In the genomic region with DNA sequence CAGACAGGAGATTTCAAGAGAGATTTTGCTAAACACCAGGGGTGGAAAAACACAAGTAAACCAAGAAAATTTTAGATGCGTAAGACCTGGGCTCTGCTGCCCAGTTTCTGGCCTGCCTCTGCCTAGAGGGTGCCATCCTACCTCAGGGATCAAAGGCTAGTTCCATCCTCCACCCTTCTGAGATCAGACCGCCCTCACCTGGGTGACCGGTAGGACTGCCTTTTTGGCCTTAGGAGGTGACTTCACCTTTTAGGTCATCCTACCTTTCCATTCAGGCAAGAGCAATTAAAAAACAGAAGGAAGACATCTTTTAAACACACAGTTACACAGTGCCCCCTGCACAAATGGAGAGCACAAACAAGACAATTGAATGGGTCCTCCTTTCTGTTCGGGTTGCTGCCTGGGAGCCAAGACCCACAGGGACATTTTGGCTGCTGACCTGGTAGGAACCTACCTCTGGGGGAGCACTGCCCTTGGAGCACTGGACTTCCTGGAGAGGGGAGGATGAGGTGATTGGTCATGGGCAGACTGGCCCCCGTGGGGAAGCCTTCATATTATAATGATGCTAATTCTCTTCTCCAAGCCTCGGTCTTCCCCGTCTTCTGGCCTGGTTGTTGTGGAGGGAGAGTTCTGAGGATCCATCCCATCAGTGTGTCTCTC, we compare ENCODE assay signal across 17 cellular contexts. TPM values are rescaled to one million over a fixed set of nuclear protein-coding genes. Genes with fewer than 3 reads are reported as not detected.
DNase-seq lines count a peak whose midpoint lies in the region; ATAC-seq and TF ChIP-seq lines count a peak whose summit lies in the region.
"Had no signal": no experiment of that assay in that cellular context is flagged by ENCODE, and none has a peak within 500 bp of the region (broad histone marks: within the 10 kb centered on the region; RNA-seq: fewer than 3 reads in every experiment).

No MANE protein-coding gene starts in this region.

- CTCF ChIA-PET in activated naive CD4-positive, alpha-beta T cell treated with anti-CD3 and anti-CD28 coated beads for 36 hours (lab: Charles Lee), result interaction anchor here (0.9 to 5.8 kb wide), 5 partner anchors 20 to 97 kb away, joined by 3 to 95 read pairs (median 6); no protein-coding TSS in a partner anchor
- CTCF ChIA-PET in OCI-LY7 (lab: Charles Lee; ENCODE audit: unreplicated experiment), result no interaction called here

- H3K36me3 ChIP-seq in OCI-LY7 (ENCODE audit: insufficient read depth, low read length), result peaks cover 39% of the 10 kb centered on the region
- H3K36me3 ChIP-seq in effector memory CD4-positive, alpha-beta T cell (ENCODE audit: control insufficient read depth, insufficient read depth, low read length), result peaks cover 7% of the 10 kb centered on the region
- no peaks in the 10 kb centered on the region for H3K36me3 ChIP-seq in GM23338 (ENCODE audit: insufficient read depth)
- no peaks in the 10 kb centered on the region for H3K36me3 ChIP-seq in body of pancreas (replicated peaks in 1 of 2; ENCODE audit: insufficient read depth in 1 of 2, low read depth in 2 of 2)
- H3K36me3 ChIP-seq: breast epithelium, upper lobe of left lung had no signal

- ATAC-seq in stimulated activated naive CD8-positive, alpha-beta T cell treated with anti-CD3 and anti-CD28 coated beads, Interleukin-15, amount 100 ng/mL, for 72 hours, result no peak
- no peak for ATAC-seq in GM23338
- ATAC-seq in body of pancreas, result no peak

- peaks cover 85% of the 10 kb centered on the region for H3K4me1 Mint-ChIP-seq in activated naive CD4-positive, alpha-beta T cell treated with anti-CD3 and anti-CD28 coated beads for 36 hours (ENCODE audit: low read depth)
- peaks cover 80% of the 10 kb centered on the region for H3K4me1 Mint-ChIP-seq in stimulated activated naive CD8-positive, alpha-beta T cell treated with anti-CD3 and anti-CD28 coated beads, Interleukin-15, amount 100 ng/mL, for 72 hours
- peaks cover 31% of the 10 kb centered on the region for H3K4me1 Mint-ChIP-seq in GM23338

- peak overlapping the region; percentile 87 for H3K27ac ChIP-seq in OCI-LY7 (ENCODE audit: low read depth, low read length, poor library complexity, severe bottlenecking)
- peak overlapping the region; percentile 19 for H3K27ac ChIP-seq in effector memory CD4-positive, alpha-beta T cell (ENCODE audit: insufficient read depth, low read length, poor library complexity, severe bottlenecking)
- H3K27ac ChIP-seq in GM23338 (ENCODE audit: low read depth), result no peak overlapping the region
- no peak overlapping the region for H3K27ac ChIP-seq in body of pancreas

- H3K9me3 Mint-ChIP-seq in activated naive CD4-positive, alpha-beta T cell treated with anti-CD3 and anti-CD28 coated beads for 36 hours, result no peaks in the 10 kb centered on the region
- no peaks in the 10 kb centered on the region for H3K9me3 Mint-ChIP-seq in stimulated activated naive CD8-positive, alpha-beta T cell treated with anti-CD3 and anti-CD28 coated beads, Interleukin-15, amount 100 ng/mL, for 72 hours
- no peaks in the 10 kb centered on the region for H3K9me3 Mint-ChIP-seq in GM23338

- no peaks in the 10 kb centered on the region for H3K9me2 ChIP-seq in OCI-LY7 (ENCODE audit: insufficient read depth, low read length)
- no peaks in the 10 kb centered on the region for H3K9me2 ChIP-seq in GM23338 (ENCODE audit: insufficient read depth)

- no peaks in the 10 kb centered on the region for H3K9me3 ChIP-seq in OCI-LY7 (ENCODE audit: low read length)
- no peaks in the 10 kb centered on the region for H3K9me3 ChIP-seq in effector memory CD4-positive, alpha-beta T cell (ENCODE audit: control insufficient read depth, low read length)
- no peaks in the 10 kb centered on the region for H3K9me3 ChIP-seq in body of pancreas
- H3K9me3 ChIP-seq: breast epithelium, upper lobe of left lung had no signal

- H3K79me2 ChIP-seq in OCI-LY7 (ENCODE audit: insufficient read depth, low read depth, low read length), result peaks cover 61% of the 10 kb centered on the region
- no peaks in the 10 kb centered on the region for H3K79me2 ChIP-seq in GM23338 (replicated peaks; ENCODE audit: insufficient read depth)

- no peak for TF ChIP-seq POLR2A in body of pancreas (IDR thresholded peaks at IDR 0.05)

- H3K4me1 ChIP-seq in OCI-LY7 (ENCODE audit: insufficient read depth, low read length, poor library complexity, severe bottlenecking), result peaks cover 33% of the 10 kb centered on the region
- peaks cover 89% of the 10 kb centered on the region for H3K4me1 ChIP-seq in effector memory CD4-positive, alpha-beta T cell (ENCODE audit: control insufficient read depth, insufficient read depth, low read length, poor library complexity, severe bottlenecking)
- H3K4me1 ChIP-seq in GM23338 (ENCODE audit: insufficient read depth), result no peaks in the 10 kb centered on the region; the same call in 1 of the 2 replicates
- H3K4me1 ChIP-seq in body of pancreas, result peaks cover 23% of the 10 kb centered on the region
- H3K4me1 ChIP-seq: breast epithelium had no signal

- H3K36me3 Mint-ChIP-seq in activated naive CD4-positive, alpha-beta T cell treated with anti-CD3 and anti-CD28 coated beads for 36 hours (ENCODE audit: low read depth), result peaks cover 35% of the 10 kb centered on the region
- no peaks in the 10 kb centered on the region for H3K36me3 Mint-ChIP-seq in GM23338 (ENCODE audit: low read depth)

- H3K4me3 Mint-ChIP-seq in activated naive CD4-positive, alpha-beta T cell treated with anti-CD3 and anti-CD28 coated beads for 36 hours, result peak overlapping the region; percentile 95
- peak overlapping the region; percentile 79 to 94 for H3K4me3 Mint-ChIP-seq in stimulated activated naive CD8-positive, alpha-beta T cell treated with anti-CD3 and anti-CD28 coated beads, Interleukin-15, amount 100 ng/mL, for 72 hours
- H3K4me3 Mint-ChIP-seq in GM23338, result no peak overlapping the region

- intact Hi-C loops in activated naive CD4-positive, alpha-beta T cell treated with anti-CD3 and anti-CD28 coated beads for 36 hours (cut with micrococcal nuclease), result loop anchor here (5.0 kb wide), 1 partner anchor 95 kb away; no protein-coding TSS in a partner anchor
- intact Hi-C loops in OCI-LY7 (cut with micrococcal nuclease; ENCODE audit: unreplicated experiment), result loop anchor here (10.0 kb wide), 1 partner anchor 688 kb away; no protein-coding TSS in a partner anchor
- intact Hi-C loops in body of pancreas (cut with DNase I), result no loop called here

- POLR2A ChIA-PET in OCI-LY7 (lab: Charles Lee), result interaction anchor here (3.8 kb wide), 1 partner anchor 39 kb away, joined by 25 read pairs; no protein-coding TSS in a partner anchor

- no peak overlapping the region for H2AFZ ChIP-seq in OCI-LY7 (ENCODE audit: low read length)
- no peak overlapping the region for H2AFZ ChIP-seq in GM23338

- H3K27me3 Mint-ChIP-seq in activated naive CD4-positive, alpha-beta T cell treated with anti-CD3 and anti-CD28 coated beads for 36 hours (ENCODE audit: low read depth), result no peaks in the 10 kb centered on the region
- no peaks in the 10 kb centered on the region for H3K27me3 Mint-ChIP-seq in stimulated activated naive CD8-positive, alpha-beta T cell treated with anti-CD3 and anti-CD28 coated beads, Interleukin-15, amount 100 ng/mL, for 72 hours
- peaks cover 7% of the 10 kb centered on the region for H3K27me3 Mint-ChIP-seq in GM23338 (ENCODE audit: insufficient read depth, low read depth, poor library complexity)

- H3F3A ChIP-seq in GM23338 (replicated peaks; ENCODE audit: low read depth), result no peaks in the 10 kb centered on the region

- no peak for DNase-seq in activated naive CD4-positive, alpha-beta T cell treated with anti-CD3 and anti-CD28 coated beads for 36 hours
- DNase-seq in activated naive CD4-positive, alpha-beta T cell treated with Interleukin-2 at 50 U/mL for 16 hours, result no peak
- DNase-seq in OCI-LY7 (ENCODE audit: low spot score) (no peak), COLO829 (ENCODE audit: low spot score) (no peak), GM23338 (ENCODE audit: low spot score) (no peak), body of pancreas (no peak)
- no peak for DNase-seq in effector memory CD4-positive, alpha-beta T cell
- DNase-seq in stimulated activated naive CD8-positive, alpha-beta T cell treated with anti-CD3 and anti-CD28 coated beads, Interleukin-15, amount 100 ng/mL, for 72 hours, result no peak
- DNase-seq: effector CD8-positive, alpha-beta T cell; foreskin fibroblast; KG1; mesenchymal stem cell; NCI-H1694 treated with DMSO at 0.1 percent for 48 hours; NCI-H526 treated with DMSO at 0.1 percent for 48 hours; upper lobe of left lung had no signal

- BruUV-seq in OCI-LY7 (replicated peaks; lab: Mats Ljungman, UMichigan), result no TSS peak

- peaks cover 28% of the 10 kb centered on the region for H4K20me1 ChIP-seq in OCI-LY7 (ENCODE audit: insufficient read depth, low read length)
- no peaks in the 10 kb centered on the region for H4K20me1 ChIP-seq in GM23338 (replicated peaks; ENCODE audit: insufficient read depth)

- peak overlapping the region; percentile 100 for H3K4me2 ChIP-seq in OCI-LY7 (ENCODE audit: low read length)
- H3K4me2 ChIP-seq in GM23338, result no peak overlapping the region

- TF ChIP-seq CTCF in OCI-LY7 (conservative IDR thresholded peaks at IDR 0.05; ENCODE audit: low read length) (no peak), GM23338 (conservative IDR thresholded peaks at IDR 0.05; ENCODE audit: low read depth in 2 of 2) (peak in 1 of 2 experiments; percentile 34; a peak in 2 of 4 replicates), body of pancreas (IDR thresholded peaks at IDR 0.05) (no peak)

- peak overlapping the region; percentile 61 for H3K27ac Mint-ChIP-seq in activated naive CD4-positive, alpha-beta T cell treated with anti-CD3 and anti-CD28 coated beads for 36 hours
- H3K27ac Mint-ChIP-seq in stimulated activated naive CD8-positive, alpha-beta T cell treated with anti-CD3 and anti-CD28 coated beads, Interleukin-15, amount 100 ng/mL, for 72 hours, result peak overlapping the region; percentile 67 to 89
- H3K27ac Mint-ChIP-seq in GM23338, result no peak overlapping the region

- WGBS in body of pancreas, 2 donors, result 88 to 90% methylated on average over 6 to 7 of the region's 7 CpGs

- H3K4me3 ChIP-seq in OCI-LY7 (ENCODE audit: low read depth, low read length, poor library complexity, severe bottlenecking) (peak overlapping the region; percentile 90), GM23338 (no peak overlapping the region), body of pancreas (no peak overlapping the region)
- H3K4me3 ChIP-seq in effector memory CD4-positive, alpha-beta T cell (ENCODE audit: insufficient read depth, low read depth, low read length, poor library complexity, severe bottlenecking), result peak overlapping the region; percentile 58
- H3K4me3 ChIP-seq: breast epithelium had no signal

- no peaks in the 10 kb centered on the region for H3K27me3 ChIP-seq in effector memory CD4-positive, alpha-beta T cell (replicated peaks; ENCODE audit: control insufficient read depth, insufficient read depth, low read length, poor library complexity, severe bottlenecking)
- H3K27me3 ChIP-seq in GM23338 (ENCODE audit: insufficient read depth), result no peaks in the 10 kb centered on the region
- H3K27me3 ChIP-seq in body of pancreas, result no peaks in the 10 kb centered on the region
- H3K27me3 ChIP-seq: breast epithelium, upper lobe of left lung had no signal

RNA-seq across cellular contexts. Expression of gene PSD4, which starts 3.1 kb away (rescaled TPM):
- 10 to 100 TPM; 85.9 to 87.4 TPM for total RNA-seq in activated naive CD4-positive, alpha-beta T cell treated with anti-CD3 and anti-CD28 coated beads for 36 hours
- 78.2 and 99.6 TPM in 2 replicates for total RNA-seq in OCI-LY7 (2014; rRNA removed; shearing (Covaris generic))
- 100 and 111 TPM in 2 replicates for total RNA-seq in OCI-LY7 (2022)
- total RNA-seq in GM23338 (2014; rRNA removed; shearing (Covaris generic)), result 0.66 and 1.1 TPM in 2 replicates
- polyA plus RNA-seq in GM23338 (2016; fragmentation: Nextera tagmentation; extraction: Ambion mirVana), result 0.06 and 0.19 TPM in 2 replicates
- total RNA-seq in body of pancreas, result 10 to 100 TPM; 40.5 to 83.4 TPM

RNA-seq across cellular contexts. Expression of gene IL1RN, which starts 49.4 kb away (rescaled TPM):
- 1 to 10 TPM in 1 of 2 experiments, under 1 TPM in 1; 0.77 to 1.2 TPM for total RNA-seq in activated naive CD4-positive, alpha-beta T cell treated with anti-CD3 and anti-CD28 coated beads for 36 hours
- total RNA-seq in OCI-LY7 (2014; rRNA removed; shearing (Covaris generic)), result not detected in 2 replicates
- not detected in 2 replicates for total RNA-seq in OCI-LY7 (2022)
- not detected in 2 replicates for total RNA-seq in GM23338 (2014; rRNA removed; shearing (Covaris generic))
- not detected in 2 replicates for polyA plus RNA-seq in GM23338 (2016; fragmentation: Nextera tagmentation; extraction: Ambion mirVana)
- under 1 TPM in 1 of 2 donors, not detected in 1; 0.78 TPM for total RNA-seq in body of pancreas
- total RNA-seq: osteocyte had no signal

Comparison
In these comparisons a context has a peak if more than half of its experiments do, and no peak if none do; other contexts are left out.
1. H3K27ac ChIP-seq: peak in OCI-LY7 (single experiment) and effector memory CD4-positive, alpha-beta T cell (single experiment); none in GM23338 (single experiment) and body of pancreas (0 of 4).
2. H3K4me3 ChIP-seq: peak in OCI-LY7 (single experiment) and effector memory CD4-positive, alpha-beta T cell (single experiment); none in GM23338 (single experiment) and body of pancreas (0 of 2).
3. RNA of gene PSD4, which starts 3.1 kb away (total RNA-seq): 78.2 to 111 TPM in OCI-LY7, 85.9 to 87.4 TPM in activated naive CD4-positive, alpha-beta T cell treated with anti-CD3 and anti-CD28 coated beads for 36 hours and 40.5 to 83.4 TPM in body of pancreas; 0.66 to 1.1 TPM in GM23338; every median in the first group is over 10 times any median in the second.